20 cellular contexts compared by ENCODE assay signal in the genomic region with DNA sequence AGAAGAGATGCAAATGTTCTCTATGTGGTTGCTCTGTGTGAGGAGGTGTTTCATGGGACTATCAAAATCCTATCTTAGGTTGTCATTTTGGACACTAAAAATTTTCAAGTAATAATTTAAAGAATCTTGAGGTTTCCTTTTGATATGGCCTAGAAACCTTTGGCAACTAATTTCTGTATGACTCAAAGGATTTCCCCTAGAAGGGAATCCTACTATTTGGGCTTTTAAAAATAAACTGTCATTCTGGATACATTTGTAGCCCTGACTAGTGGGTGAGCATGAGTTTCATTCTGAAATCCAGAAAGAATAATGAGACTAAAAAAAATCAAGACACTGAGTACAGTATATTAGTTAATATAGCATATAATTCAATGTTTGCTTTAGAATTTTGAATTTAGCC.
"Had no signal": no experiment of that assay in that cellular context is flagged by ENCODE, and none has a peak within 500 bp of the region (broad histone marks: within the 10 kb centered on the region; RNA-seq: fewer than 3 reads in every experiment).

No MANE protein-coding gene starts in this region.

- H3K27ac ChIP-seq: breast epithelium, left lung had no signal

- H3K4me1 ChIP-seq: breast epithelium, left lung had no signal

- H3K27ac Mint-ChIP-seq: activated CD4-positive, alpha-beta T cell treated with anti-CD3 and anti-CD28 coated beads, Interleukin-2, amount 10 ng/mL, durations not matched to agents 7 days and 5 days; activated naive CD4-positive, alpha-beta T cell treated with anti-CD3 and anti-CD28 coated beads, Interleukin-2, amount 10 ng/mL, durations not matched to agents 7 days and 5 days; activated naive CD8-positive, alpha-beta T cell treated with anti-CD3 and anti-CD28 coated beads, Interleukin-2, amount 50 U/mL, for 24 hours; dendritic cell treated with granulocyte-macrophage colony-stimulating factor and Interleukin-4, amounts not matched to agents 40 ng/mL and 50 ng/mL, for 4 days; type B pancreatic cell had no signal

- H3K27me3 Mint-ChIP-seq: activated CD4-positive, alpha-beta T cell treated with anti-CD3 and anti-CD28 coated beads, Interleukin-2, amount 10 ng/mL, durations not matched to agents 7 days and 5 days; activated naive CD4-positive, alpha-beta T cell treated with anti-CD3 and anti-CD28 coated beads, Interleukin-2, amount 10 ng/mL, durations not matched to agents 7 days and 5 days; dendritic cell treated with granulocyte-macrophage colony-stimulating factor and Interleukin-4, amounts not matched to agents 40 ng/mL and 50 ng/mL, for 4 days; type B pancreatic cell had no signal

- H3K36me3 Mint-ChIP-seq: activated naive CD4-positive, alpha-beta T cell treated with anti-CD3 and anti-CD28 coated beads, Interleukin-2, amount 10 ng/mL, durations not matched to agents 7 days and 5 days; type B pancreatic cell had no signal

- H3K9ac ChIP-seq: SK-N-SH had no signal

- H3K36me3 ChIP-seq: breast epithelium, esophagus muscularis mucosa, left lung had no signal

- H3K9me3 Mint-ChIP-seq: activated CD4-positive, alpha-beta T cell treated with anti-CD3 and anti-CD28 coated beads, Interleukin-2, amount 10 ng/mL, durations not matched to agents 7 days and 5 days; activated naive CD4-positive, alpha-beta T cell treated with anti-CD3 and anti-CD28 coated beads, Interleukin-2, amount 10 ng/mL, durations not matched to agents 7 days and 5 days; activated naive CD8-positive, alpha-beta T cell treated with anti-CD3 and anti-CD28 coated beads, Interleukin-2, amount 50 U/mL, for 24 hours; activated T-cell treated with anti-CD3 and anti-CD28 coated beads, Interleukin-2, amount 50 U/mL, for 4 hours; dendritic cell treated with granulocyte-macrophage colony-stimulating factor and Interleukin-4, amounts not matched to agents 40 ng/mL and 50 ng/mL, for 4 days; nephron progenitor cell had no signal

- DNase-seq: activated CD4-positive, alpha-beta T cell treated with anti-CD3 and anti-CD28 coated beads, Interleukin-2, amount 10 ng/mL, durations not matched to agents 7 days and 5 days; activated CD8-positive, alpha-beta memory T cell treated with anti-CD3 and anti-CD28 coated beads, Interleukin-2, amount 50 U/mL, for 4 hours; activated effector memory CD4-positive, alpha-beta T cell treated with Interleukin-2 at 50 U/mL for 16 hours; activated naive CD4-positive, alpha-beta T cell treated with anti-CD3 and anti-CD28 coated beads, Interleukin-2, amount 10 ng/mL, durations not matched to agents 7 days and 5 days; activated naive CD8-positive, alpha-beta T cell treated with anti-CD3 and anti-CD28 coated beads, Interleukin-2, amount 50 U/mL, for 24 hours; activated T-cell treated with anti-CD3 and anti-CD28 coated beads, Interleukin-2, amount 50 U/mL, for 4 hours; anterior cingulate cortex; effector CD8-positive, alpha-beta T cell; foreskin melanocyte; left lung; nephron progenitor cell; nucleus accumbens; SK-N-SH; stimulated activated CD4-positive, alpha-beta T cell treated with anti-CD3 and anti-CD28 coated beads, Interleukin-2, amount 100 ng/mL, for 24 hours; stimulated activated naive CD4-positive, alpha-beta T cell treated with Interleukin-2 at 50 U/mL for 16 hours; T1000 had no signal

- H3K9me3 ChIP-seq: breast epithelium, esophagus muscularis mucosa, left lung, SK-N-SH had no signal

- ATAC-seq: activated naive CD8-positive, alpha-beta T cell treated with anti-CD3 and anti-CD28 coated beads, Interleukin-2, amount 50 U/mL, for 24 hours; activated T-cell treated with anti-CD3 and anti-CD28 coated beads, Interleukin-2, amount 50 U/mL, for 4 hours; left lung had no signal

- H3K27me3 ChIP-seq: breast epithelium, esophagus muscularis mucosa, left lung had no signal

- H3K4me2 ChIP-seq: SK-N-SH had no signal

- H3K4me3 ChIP-seq: breast epithelium, esophagus muscularis mucosa, left lung had no signal

- H3K4me1 Mint-ChIP-seq: activated CD4-positive, alpha-beta T cell treated with anti-CD3 and anti-CD28 coated beads, Interleukin-2, amount 10 ng/mL, durations not matched to agents 7 days and 5 days; activated naive CD4-positive, alpha-beta T cell treated with anti-CD3 and anti-CD28 coated beads, Interleukin-2, amount 10 ng/mL, durations not matched to agents 7 days and 5 days; activated naive CD8-positive, alpha-beta T cell treated with anti-CD3 and anti-CD28 coated beads, Interleukin-2, amount 50 U/mL, for 24 hours had no signal

- H3K4me3 Mint-ChIP-seq: activated CD4-positive, alpha-beta T cell treated with anti-CD3 and anti-CD28 coated beads, Interleukin-2, amount 10 ng/mL, durations not matched to agents 7 days and 5 days; activated naive CD4-positive, alpha-beta T cell treated with anti-CD3 and anti-CD28 coated beads, Interleukin-2, amount 10 ng/mL, durations not matched to agents 7 days and 5 days; activated naive CD8-positive, alpha-beta T cell treated with anti-CD3 and anti-CD28 coated beads, Interleukin-2, amount 50 U/mL, for 24 hours; activated T-cell treated with anti-CD3 and anti-CD28 coated beads, Interleukin-2, amount 50 U/mL, for 4 hours; dendritic cell treated with granulocyte-macrophage colony-stimulating factor and Interleukin-4, amounts not matched to agents 40 ng/mL and 50 ng/mL, for 4 days; nephron progenitor cell; type B pancreatic cell had no signal
